In the genomic region with DNA sequence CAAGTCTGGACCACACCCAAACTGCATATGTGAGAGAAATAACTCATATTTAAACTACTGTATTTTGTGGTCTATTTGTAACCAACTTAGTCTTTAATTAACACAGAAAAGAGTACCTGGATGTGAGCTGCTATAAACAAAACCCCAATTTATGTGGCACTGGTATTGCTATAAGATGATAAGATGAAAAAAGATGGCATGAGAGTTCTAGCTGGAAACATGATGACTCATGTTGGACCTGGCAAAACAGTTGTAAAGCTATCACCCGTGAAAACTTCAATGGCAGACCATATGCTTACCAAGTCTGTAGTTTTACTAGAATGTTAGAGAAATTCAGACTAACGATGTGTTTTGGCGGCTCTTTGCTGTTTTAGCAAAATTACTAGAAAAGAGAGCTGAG, we compare ENCODE assay signal across 28 cellular contexts.
DNase-seq lines count a peak whose midpoint lies in the region; ATAC-seq, FAIRE-seq and TF ChIP-seq lines count a peak whose summit lies in the region.
"Had no signal": no experiment of that assay in that cellular context is flagged by ENCODE, and none has a peak within 500 bp of the region (broad histone marks: within the 10 kb centered on the region; RNA-seq: fewer than 3 reads in every experiment).

No MANE protein-coding gene starts in this region.

- ATAC-seq in foreskin keratinocyte (no peak), Right ventricle myocardium inferior (no peak)
- ATAC-seq: activated CD4-positive, alpha-beta T cell treated with anti-CD3 and anti-CD28 coated beads for 36 hours; activated CD8-positive, alpha-beta memory T cell treated with anti-CD3 and anti-CD28 coated beads, Interleukin-2, amount 10 ng/mL, durations not matched to agents 7 days and 5 days; esophagus mucosa; right cardiac atrium had no signal

- DNase-seq in NCI-H1694 treated with DMSO at 0.1 percent for 48 hours (lab: John Stamatoyannopoulos, UW) (peak; percentile 88), bronchial epithelial cell (ENCODE audit: low read depth) (peak; percentile 36), foreskin keratinocyte (no peak), colonic mucosa (no peak), LoVo (ENCODE audit: low spot score) (no peak), immature natural killer cell (no peak), Right ventricle myocardium inferior (ENCODE audit: missing footprints) (no peak)
- DNase-seq: activated CD4-positive, alpha-beta T cell treated with anti-CD3 and anti-CD28 coated beads for 36 hours; activated CD8-positive, alpha-beta memory T cell treated with anti-CD3 and anti-CD28 coated beads, Interleukin-2, amount 10 ng/mL, durations not matched to agents 7 days and 5 days; activated effector memory CD4-positive, alpha-beta T cell treated with Interleukin-2 at 50 U/mL for 16 hours; cortex of kidney; DMS79 treated with DMSO at 0.1 percent for 48 hours; H9; hypothalamus; left cardiac atrium; midbrain; MM.1S; NCI-H187 treated with DMSO at 0.1 percent for 48 hours; NCI-H510A treated with DMSO at 0.1 percent for 48 hours; OCI-M1; right cardiac atrium; stimulated activated CD4-positive, alpha-beta T cell treated with anti-CD3 and anti-CD28 coated beads, Interleukin-2, amount 100 ng/mL, for 24 hours had no signal

- H3K27ac ChIP-seq in ACC112 (ENCODE audit: low read depth, low read length) (peak overlapping the region; percentile 90), foreskin keratinocyte (peak overlapping the region; percentile 16), colonic mucosa (no peak overlapping the region)
- H3K27ac ChIP-seq: neutrophil, SJSA1 had no signal

- no peak for FAIRE-seq in bronchial epithelial cell (lab: Jason Lieb, UNC)
- FAIRE-seq: GM18507, urothelium cell line had no signal

- intact Hi-C loops in colonic mucosa (cut with DNase I): no loop called here
- intact Hi-C loops in Right ventricle myocardium inferior (cut with DNase I): no loop called here

- H3K36me3 ChIP-seq in ACC112 (ENCODE audit: insufficient read depth, low read length): no peaks in the 10 kb centered on the region
- no peaks in the 10 kb centered on the region for H3K36me3 ChIP-seq in bronchial epithelial cell (ENCODE audit: control insufficient read depth, insufficient read depth, low read length)
- no peaks in the 10 kb centered on the region for H3K36me3 ChIP-seq in colonic mucosa
- H3K36me3 ChIP-seq: neutrophil, SJSA1 had no signal

- H3K27me3 ChIP-seq in ACC112 (ENCODE audit: insufficient read depth, low read length): no peaks in the 10 kb centered on the region
- no peaks in the 10 kb centered on the region for H3K27me3 ChIP-seq in bronchial epithelial cell (ENCODE audit: control insufficient read depth, insufficient read depth, low read length)
- no peaks in the 10 kb centered on the region for H3K27me3 ChIP-seq in foreskin keratinocyte
- H3K27me3 ChIP-seq in colonic mucosa: no peaks in the 10 kb centered on the region
- H3K27me3 ChIP-seq: neutrophil, SJSA1 had no signal

- H3K36me3 Mint-ChIP-seq in immature natural killer cell: no peaks in the 10 kb centered on the region
- H3K36me3 Mint-ChIP-seq: activated CD8-positive, alpha-beta memory T cell treated with anti-CD3 and anti-CD28 coated beads, Interleukin-2, amount 10 ng/mL, durations not matched to agents 7 days and 5 days had no signal

- H3K9ac ChIP-seq in colonic mucosa (ENCODE audit: low read depth in 2 of 2, low read length in 2 of 2): no peak overlapping the region

- peaks cover 19% of the 10 kb centered on the region for H3K4me1 ChIP-seq in ACC112 (ENCODE audit: control insufficient read depth, insufficient read depth, low read length, unreplicated experiment)
- H3K4me1 ChIP-seq in foreskin keratinocyte: no peaks in the 10 kb centered on the region
- H3K4me1 ChIP-seq in colonic mucosa: no peaks in the 10 kb centered on the region
- H3K4me1 ChIP-seq: SJSA1 had no signal

- H3K79me2 ChIP-seq in ACC112 (ENCODE audit: control insufficient read depth, insufficient read depth, low read length, unreplicated experiment): no peaks in the 10 kb centered on the region

- H3K27ac Mint-ChIP-seq in immature natural killer cell: no peak overlapping the region
- H3K27ac Mint-ChIP-seq: activated CD4-positive, alpha-beta T cell treated with anti-CD3 and anti-CD28 coated beads for 36 hours; activated CD8-positive, alpha-beta memory T cell treated with anti-CD3 and anti-CD28 coated beads, Interleukin-2, amount 10 ng/mL, durations not matched to agents 7 days and 5 days; H9 had no signal

- TF ChIP-seq CTCF in bronchial epithelial cell (IDR thresholded peaks at IDR 0.05; ENCODE audit: insufficient read depth, low read length, severe bottlenecking) (no peak), foreskin keratinocyte (conservative IDR thresholded peaks at IDR 0.05) (no peak), colonic mucosa (IDR thresholded peaks at IDR 0.05) (no peak)

- H3K9me3 ChIP-seq in colonic mucosa: no peaks in the 10 kb centered on the region
- H3K9me3 ChIP-seq: neutrophil, SJSA1 had no signal

- no peak overlapping the region for H3K4me3 Mint-ChIP-seq in immature natural killer cell
- H3K4me3 Mint-ChIP-seq: activated CD4-positive, alpha-beta T cell treated with anti-CD3 and anti-CD28 coated beads for 36 hours; activated CD8-positive, alpha-beta memory T cell treated with anti-CD3 and anti-CD28 coated beads, Interleukin-2, amount 10 ng/mL, durations not matched to agents 7 days and 5 days; H9 had no signal

- peak overlapping the region; percentile 68 for H2AFZ ChIP-seq in ACC112 (ENCODE audit: low read length, unreplicated experiment)

- H3K4me3 ChIP-seq in ACC112 (ENCODE audit: low read depth, low read length) (peak overlapping the region; percentile 51; the same call in 1 of the 2 replicates), bronchial epithelial cell (ENCODE audit: low read depth, low read length) (no peak overlapping the region), colonic mucosa (no peak overlapping the region)
- H3K4me3 ChIP-seq: SJSA1 had no signal

- H3K9me3 Mint-ChIP-seq in immature natural killer cell: peaks cover 0 to 32% (median 7%) of the 10 kb centered on the region in 6 donors
- H3K9me3 Mint-ChIP-seq: H9 had no signal

- H3K4me1 Mint-ChIP-seq in immature natural killer cell: no peaks in the 10 kb centered on the region
- H3K4me1 Mint-ChIP-seq: activated CD4-positive, alpha-beta T cell treated with anti-CD3 and anti-CD28 coated beads for 36 hours; activated CD8-positive, alpha-beta memory T cell treated with anti-CD3 and anti-CD28 coated beads, Interleukin-2, amount 10 ng/mL, durations not matched to agents 7 days and 5 days; H9 had no signal

- no peaks in the 10 kb centered on the region for H3K27me3 Mint-ChIP-seq in immature natural killer cell (ENCODE audit: low read depth in 3 of 3)
- H3K27me3 Mint-ChIP-seq: activated CD4-positive, alpha-beta T cell treated with anti-CD3 and anti-CD28 coated beads for 36 hours; activated CD8-positive, alpha-beta memory T cell treated with anti-CD3 and anti-CD28 coated beads, Interleukin-2, amount 10 ng/mL, durations not matched to agents 7 days and 5 days had no signal

Comparison
In these comparisons a context has a peak if more than half of its experiments do, and no peak if none do; other contexts are left out.
1. DNase-seq: peak in NCI-H1694 treated with DMSO at 0.1 percent for 48 hours (single experiment) and bronchial epithelial cell (single experiment); none in foreskin keratinocyte (0 of 2), colonic mucosa (single experiment), LoVo (single experiment), immature natural killer cell (0 of 3) and Right ventricle myocardium inferior (single experiment).